16 cellular contexts compared by ENCODE assay signal in the genomic region with DNA sequence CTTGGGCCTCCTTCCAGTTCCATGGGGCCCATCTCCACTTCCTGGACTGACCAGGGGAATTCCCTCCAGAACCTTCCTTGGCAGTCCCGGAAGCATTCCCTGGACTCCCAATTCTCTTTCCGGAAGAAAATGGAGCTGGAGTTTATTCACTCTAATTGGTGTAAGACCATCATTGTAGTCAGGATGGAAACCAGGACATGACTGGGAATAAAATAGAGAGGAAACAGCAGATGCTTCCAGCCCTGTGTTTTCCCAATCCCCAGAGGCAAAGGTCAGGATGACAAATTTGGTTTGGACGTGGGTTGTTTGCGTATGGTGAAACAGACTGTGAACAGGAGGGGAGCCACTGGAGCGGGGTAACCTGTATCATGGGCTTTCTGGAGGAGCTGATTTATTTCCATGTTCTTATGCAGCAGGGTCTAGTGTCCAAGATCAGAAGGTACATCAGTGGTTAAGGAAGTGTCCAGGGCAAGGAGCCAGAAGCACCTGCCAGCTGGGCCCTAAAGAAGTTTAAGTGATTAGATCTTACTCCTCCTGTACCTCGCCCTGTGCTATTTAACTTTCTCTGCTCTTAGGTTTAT. TPM values are rescaled to one million over a fixed set of nuclear protein-coding genes. Genes with fewer than 3 reads are reported as not detected.
DNase-seq lines count a peak whose midpoint lies in the region; TF ChIP-seq lines count a peak whose summit lies in the region.
"Had no signal": no experiment of that assay in that cellular context is flagged by ENCODE, and none has a peak within 500 bp of the region (broad histone marks: within the 10 kb centered on the region; RNA-seq: fewer than 3 reads in every experiment).

No MANE protein-coding gene starts in this region.

- H3K9me3 ChIP-seq in liver (ENCODE audit: control insufficient read depth in 4 of 4, low read length in 3 of 4) (no peaks in the 10 kb centered on the region), transverse colon (no peaks in the 10 kb centered on the region), ovary (no peaks in the 10 kb centered on the region)
- H3K9me3 ChIP-seq: HAP-1, SJCRH30 had no signal

- H3K27ac Mint-ChIP-seq in Calu3 (ENCODE audit: unreplicated experiment): no peak overlapping the region

- TF ChIP-seq EP300 in transverse colon (IDR thresholded peaks at IDR 0.05; ENCODE audit: low read depth) (no peak), ovary (IDR thresholded peaks at IDR 0.05) (no peak)

- no peaks in the 10 kb centered on the region for H3K27me3 ChIP-seq in liver (ENCODE audit: control insufficient read depth in 4 of 4, insufficient read depth in 4 of 4, low read length in 3 of 4)
- no peaks in the 10 kb centered on the region for H3K27me3 ChIP-seq in transverse colon
- no peaks in the 10 kb centered on the region for H3K27me3 ChIP-seq in ovary
- H3K27me3 ChIP-seq: SJCRH30 had no signal

- TF ChIP-seq CTCF in liver (IDR thresholded peaks at IDR 0.05; ENCODE audit: low read depth, low read length, missing input control): no peak
- no peak for TF ChIP-seq CTCF in transverse colon (IDR thresholded peaks at IDR 0.05)
- TF ChIP-seq CTCF in ovary (IDR thresholded peaks at IDR 0.05): no peak
- TF ChIP-seq CTCF in Calu3 (IDR thresholded peaks at IDR 0.05; ENCODE audit: unreplicated experiment): no peak

- H3K4me1 Mint-ChIP-seq in Calu3 (ENCODE audit: low read depth, unreplicated experiment): peaks cover 20% of the 10 kb centered on the region

- CTCF ChIA-PET in Calu3 (lab: Charles Lee): no interaction called here

- DNase-seq in LHCN-M2 (ENCODE audit: low read depth) (peak; percentile 18), dermis microvascular lymphatic vessel endothelial cell (ENCODE audit: low read depth in 2 of 2) (peak; percentile 39 to 55), transverse colon (peak; percentile 44), ovary (no peak), HuH-7.5 (ENCODE audit: low spot score) (no peak), Calu3 (no peak)
- DNase-seq: DMS 273 treated with DMSO at 0.1 percent for 48 hours, DND-41, KG1, NCI-H1417, NCI-H187, NCI-H345, NCI-H524 treated with DMSO at 0.1 percent for 48 hours, SJCRH30 had no signal

- H3K36me3 ChIP-seq in liver (ENCODE audit: control insufficient read depth in 4 of 4, insufficient read depth in 3 of 4, low read depth in 1 of 4, low read length in 3 of 4) (no peaks in the 10 kb centered on the region), transverse colon (no peaks in the 10 kb centered on the region), ovary (no peaks in the 10 kb centered on the region)
- H3K36me3 ChIP-seq: HAP-1, SJCRH30 had no signal

- TF ChIP-seq RAD21 in liver (IDR thresholded peaks at IDR 0.05): peak; percentile 49 to 62

- no peak for TF ChIP-seq POLR2A in transverse colon (IDR thresholded peaks at IDR 0.05)
- TF ChIP-seq POLR2A in ovary (IDR thresholded peaks at IDR 0.05): no peak

- H3K4me3 ChIP-seq in liver (ENCODE audit: low read depth in 1 of 3, low read length in 3 of 3): peak overlapping the region in 1 of 3 donors; percentile 9
- no peak overlapping the region for H3K4me3 ChIP-seq in transverse colon
- no peak overlapping the region for H3K4me3 ChIP-seq in ovary
- H3K4me3 ChIP-seq: HAP-1, SJCRH30 had no signal

- H3K27me3 Mint-ChIP-seq in Calu3 (ENCODE audit: unreplicated experiment): no peaks in the 10 kb centered on the region

- intact Hi-C loops in transverse colon (cut with DNase I; ENCODE audit: low total_unique reads): no loop called here
- intact Hi-C loops in ovary (cut with DNase I): no loop called here
- intact Hi-C loops in Calu3 (cut with micrococcal nuclease; ENCODE audit: unreplicated experiment): loop anchor here (5.0 kb wide), 1 partner anchor 87 kb away; no protein-coding TSS in a partner anchor

- H3K4me1 ChIP-seq in liver (ENCODE audit: control insufficient read depth in 4 of 4, insufficient read depth in 4 of 4, low read length in 3 of 4): peaks cover 3 to 34% (median 27%) of the 10 kb centered on the region in 4 donors
- peaks cover 0 to 9% (median 4%) of the 10 kb centered on the region in 4 donors for H3K4me1 ChIP-seq in transverse colon
- no peaks in the 10 kb centered on the region for H3K4me1 ChIP-seq in ovary (ENCODE audit: insufficient read depth)
- H3K4me1 ChIP-seq: HAP-1, SJCRH30 had no signal

- H3K9ac ChIP-seq in liver (ENCODE audit: low read depth in 1 of 2, low read length in 2 of 2): peak overlapping the region; percentile 21 to 23

- H3K4me3 Mint-ChIP-seq in Calu3 (ENCODE audit: low read depth, unreplicated experiment): no peak overlapping the region

- in situ Hi-C loops in transverse colon (cut with MboI; ENCODE audit: low pct_ligation_motif_present in 1 of 4, low pct_unique_long_range_greater_than_20kb in 1 of 4, low sequenced_read_pairs in 3 of 4): loop anchor here in 1 of 4 donors (25.0 kb wide), 1 partner anchor 402 kb away; no protein-coding TSS in a partner anchor

- H3K27ac ChIP-seq in liver (ENCODE audit: low read depth in 1 of 2, low read length in 2 of 2): peak overlapping the region; percentile 93 to 94
- peak overlapping the region; percentile 3 to 25 (median 16) for H3K27ac ChIP-seq in transverse colon
- no peak overlapping the region for H3K27ac ChIP-seq in ovary
- H3K27ac ChIP-seq: SJCRH30 had no signal

- 33% methylated on average over 6 of the region's 6 CpGs for WGBS in liver
- 30 to 52% methylated on average over 2 to 6 of the region's 6 CpGs for WGBS in transverse colon (ENCODE audit: low coverage in 1 of 2), 2 donors
- whole genome bisulfite sequencing in ovary, 3 donors: 68 to 75% (median 68%) methylated on average over 6 of the region's 6 CpGs

- peaks cover 2% of the 10 kb centered on the region for H3K9me3 Mint-ChIP-seq in Calu3 (ENCODE audit: low read depth, unreplicated experiment)

- no TSS peak for BruUV-seq in Calu3 (replicated peaks; lab: Mats Ljungman, UMichigan)

- no peaks in the 10 kb centered on the region for H3K36me3 Mint-ChIP-seq in Calu3 (ENCODE audit: insufficient read depth, unreplicated experiment)

TF ChIP-seq in liver, 16 proteins besides CTCF, POLR2A, EP300 and RAD21 (continues in another document):
- peak; percentile 69 to 81 for TF ChIP-seq JUND (IDR thresholded peaks at IDR 0.05)
- TF ChIP-seq SP1 (IDR thresholded peaks at IDR 0.05): peak; percentile 90
- TF ChIP-seq GABPA (IDR thresholded peaks at IDR 0.05 in 1 of 2, conservative IDR thresholded peaks at IDR 0.05 in 1 of 2): peak; percentile 65 to 77
- TF ChIP-seq FOXA1 (IDR thresholded peaks at IDR 0.05): peak; percentile 58
- TF ChIP-seq, protein P1, sequence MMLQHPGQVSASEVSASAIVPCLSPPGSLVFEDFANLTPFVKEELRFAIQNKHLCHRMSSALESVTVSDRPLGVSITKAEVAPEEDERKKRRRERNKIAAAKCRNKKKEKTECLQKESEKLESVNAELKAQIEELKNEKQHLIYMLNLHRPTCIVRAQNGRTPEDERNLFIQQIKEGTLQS (IDR thresholded peaks at IDR 0.05): peak; percentile 83
- peak; percentile 69 for TF ChIP-seq NR2F2 (IDR thresholded peaks at IDR 0.05)
- TF ChIP-seq TAF1 (conservative IDR thresholded peaks at IDR 0.05): peak; percentile 70
- peak; percentile 72 to 88 for TF ChIP-seq EGR1 (IDR thresholded peaks at IDR 0.05; ENCODE audit: low read depth in 2 of 2)
- TF ChIP-seq YY1 (IDR thresholded peaks at IDR 0.05): peak; percentile 89
- TF ChIP-seq RXRA (IDR thresholded peaks at IDR 0.05): peak; percentile 85
- TF ChIP-seq, protein P2, sequence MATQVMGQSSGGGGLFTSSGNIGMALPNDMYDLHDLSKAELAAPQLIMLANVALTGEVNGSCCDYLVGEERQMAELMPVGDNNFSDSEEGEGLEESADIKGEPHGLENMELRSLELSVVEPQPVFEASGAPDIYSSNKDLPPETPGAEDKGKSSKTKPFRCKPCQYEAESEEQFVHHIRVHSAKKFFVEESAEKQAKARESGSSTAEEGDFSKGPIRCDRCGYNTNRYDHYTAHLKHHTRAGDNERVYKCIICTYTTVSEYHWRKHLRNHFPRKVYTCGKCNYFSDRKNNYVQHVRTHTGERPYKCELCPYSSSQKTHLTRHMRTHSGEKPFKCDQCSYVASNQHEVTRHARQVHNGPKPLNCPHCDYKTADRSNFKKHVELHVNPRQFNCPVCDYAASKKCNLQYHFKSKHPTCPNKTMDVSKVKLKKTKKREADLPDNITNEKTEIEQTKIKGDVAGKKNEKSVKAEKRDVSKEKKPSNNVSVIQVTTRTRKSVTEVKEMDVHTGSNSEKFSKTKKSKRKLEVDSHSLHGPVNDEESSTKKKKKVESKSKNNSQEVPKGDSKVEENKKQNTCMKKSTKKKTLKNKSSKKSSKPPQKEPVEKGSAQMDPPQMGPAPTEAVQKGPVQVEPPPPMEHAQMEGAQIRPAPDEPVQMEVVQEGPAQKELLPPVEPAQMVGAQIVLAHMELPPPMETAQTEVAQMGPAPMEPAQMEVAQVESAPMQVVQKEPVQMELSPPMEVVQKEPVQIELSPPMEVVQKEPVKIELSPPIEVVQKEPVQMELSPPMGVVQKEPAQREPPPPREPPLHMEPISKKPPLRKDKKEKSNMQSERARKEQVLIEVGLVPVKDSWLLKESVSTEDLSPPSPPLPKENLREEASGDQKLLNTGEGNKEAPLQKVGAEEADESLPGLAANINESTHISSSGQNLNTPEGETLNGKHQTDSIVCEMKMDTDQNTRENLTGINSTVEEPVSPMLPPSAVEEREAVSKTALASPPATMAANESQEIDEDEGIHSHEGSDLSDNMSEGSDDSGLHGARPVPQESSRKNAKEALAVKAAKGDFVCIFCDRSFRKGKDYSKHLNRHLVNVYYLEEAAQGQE (IDR thresholded peaks at IDR 0.05): peak; percentile 68
- TF ChIP-seq FOXA2 (IDR thresholded peaks at IDR 0.05): peak; percentile 52
- peak; percentile 84 for TF ChIP-seq HNF4G (IDR thresholded peaks at IDR 0.05)
- TF ChIP-seq HNF4A (conservative IDR thresholded peaks at IDR 0.05): peak; percentile 92 to 93

RNA-seq across cellular contexts. Expression of a gene that starts 8.5 kb away (rescaled TPM):
- total RNA-seq in LHCN-M2 (2014; rRNA removed) (39.9 and 45.3 TPM in 2 replicates), dermis microvascular lymphatic vessel endothelial cell (22.2 and 30.2 TPM in 2 replicates), liver (100 to 1,000 TPM in 1 of 2 donors, 10 to 100 TPM in 1; 30.0 to 304 TPM), transverse colon (100 to 1,000 TPM in 1 of 4 donors, 10 to 100 TPM in 3; 51.3 to 104 (median 65.3) TPM), ovary (100 to 1,000 TPM in 1 of 7 donors, 10 to 100 TPM in 6; 45.7 to 101 (median 79.9) TPM), Calu3 (2022) (83.3 and 86.9 TPM in 2 replicates)
- 20.8 TPM for polyA plus RNA-seq in LHCN-M2 (2012)
- polyA plus RNA-seq in liver (10 to 100 TPM; 50.6 to 55.0 TPM), ovary (10 to 100 TPM; 30.0 to 56.2 TPM)

RNA-seq across cellular contexts. Expression of a gene that starts 11.7 kb away (rescaled TPM):
- 0.06 and 0.13 TPM in 2 replicates for total RNA-seq in LHCN-M2 (2014; rRNA removed)
- 0.09 TPM for polyA plus RNA-seq in LHCN-M2 (2012)
- not detected in 2 replicates for total RNA-seq in dermis microvascular lymphatic vessel endothelial cell
- total RNA-seq in liver: 10 to 100 TPM in 1 of 2 donors, 1 to 10 TPM in 1; 1.4 to 22.3 TPM
- polyA plus RNA-seq in liver: 1 to 10 TPM; 2.5 to 2.8 TPM
- 10 to 100 TPM in 1 of 4 donors, under 1 TPM in 2, not detected in 1; 0.16 to 10.7 (median 0.27) TPM for total RNA-seq in transverse colon
- total RNA-seq in ovary: 1 to 10 TPM in 1 of 7 donors, under 1 TPM in 3, not detected in 3; 0.11 to 5.2 (median 0.54) TPM
- polyA plus RNA-seq in ovary: under 1 TPM; 0.07 to 0.32 TPM
- total RNA-seq in Calu3 (2022): 0.26 and 0.56 TPM in 2 replicates

Comparison
In these comparisons a context has a peak if more than half of its experiments do, and no peak if none do; other contexts are left out.
1. DNase-seq: peak in LHCN-M2 (single experiment), dermis microvascular lymphatic vessel endothelial cell (2 of 2) and transverse colon (single experiment); none in ovary (0 of 5), HuH-7.5 (single experiment) and Calu3 (single experiment).
2. H3K27ac ChIP-seq: peak in liver (2 of 2) and transverse colon (4 of 4); none in ovary (0 of 2).